Comparison of ENCODE assay signal across 21 cellular contexts in the genomic region with DNA sequence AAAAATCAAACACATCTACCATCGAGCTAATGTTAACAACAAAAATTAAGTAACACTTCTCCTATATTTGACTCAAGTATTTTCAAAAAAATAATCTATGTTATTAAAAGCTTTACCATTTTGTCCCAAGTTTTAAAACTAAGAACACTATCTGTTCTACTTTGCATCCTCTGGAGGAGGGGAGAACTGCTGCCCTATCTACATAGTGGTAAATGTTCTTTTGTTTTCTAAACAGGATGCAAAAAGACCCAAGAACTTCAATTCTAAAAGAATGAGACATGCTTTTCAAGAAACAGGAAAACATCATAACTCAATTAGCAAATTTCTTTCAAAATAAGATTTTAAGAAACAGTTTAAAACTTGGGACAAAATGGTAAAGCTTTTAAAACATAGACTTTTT. TPM values are rescaled to one million over a fixed set of nuclear protein-coding genes. Genes with fewer than 3 reads are reported as not detected.
DNase-seq lines count a peak whose midpoint lies in the region; ATAC-seq, FAIRE-seq and TF ChIP-seq lines count a peak whose summit lies in the region.
"Had no signal": no experiment of that assay in that cellular context is flagged by ENCODE, and none has a peak within 500 bp of the region (broad histone marks: within the 10 kb centered on the region; RNA-seq: fewer than 3 reads in every experiment).

No MANE protein-coding gene starts in this region.

- H3K79me2 ChIP-seq in OCI-LY7 (ENCODE audit: insufficient read depth, low read depth, low read length), result no peaks in the 10 kb centered on the region

- WGBS in esophagus muscularis mucosa, result 65% methylated on average over 1 of the region's 1 CpG
- 93 to 94% methylated on average over 1 of the region's 1 CpG for WGBS in pancreas, 2 donors

- ATAC-seq in pancreas (no peak), HG02610 (IDR thresholded peaks at IDR 0.05; ENCODE audit: unreplicated experiment) (no peak)
- ATAC-seq: CD8-positive, alpha-beta T cell had no signal

- H3K36me3 ChIP-seq in OCI-LY7 (ENCODE audit: insufficient read depth, low read length) (no peaks in the 10 kb centered on the region), esophagus muscularis mucosa (no peaks in the 10 kb centered on the region), pancreas (no peaks in the 10 kb centered on the region)
- H3K36me3 ChIP-seq: HAP-1 had no signal

- CTCF ChIA-PET in OCI-LY7 (lab: Charles Lee; ENCODE audit: unreplicated experiment), result interaction anchor here (0.6 kb wide), 1 partner anchor 855 kb away, joined by 3 read pairs; no protein-coding TSS in a partner anchor

- H3K27me3 ChIP-seq in esophagus muscularis mucosa (no peaks in the 10 kb centered on the region), pancreas (no peaks in the 10 kb centered on the region)

- peak; percentile 29 for FAIRE-seq in pancreas (lab: Jason Lieb, UNC)
- FAIRE-seq: A204.1, D721Med, G401.6, GM12892, H1, HTR-8/SVneo had no signal

- no peak for TF ChIP-seq POLR2A in esophagus muscularis mucosa (IDR thresholded peaks at IDR 0.05; ENCODE audit: low read depth)

- TF ChIP-seq CTCF in OCI-LY7 (conservative IDR thresholded peaks at IDR 0.05; ENCODE audit: low read length) (no peak), esophagus muscularis mucosa (IDR thresholded peaks at IDR 0.05) (no peak), pancreas (IDR thresholded peaks at IDR 0.05) (no peak)

- no peak for TF ChIP-seq EP300 in esophagus muscularis mucosa (IDR thresholded peaks at IDR 0.05)

- H3K4me1 ChIP-seq in OCI-LY7 (ENCODE audit: insufficient read depth, low read length, poor library complexity, severe bottlenecking) (no peaks in the 10 kb centered on the region), esophagus muscularis mucosa (peaks cover 0 to 48% (median 37%) of the 10 kb centered on the region in 4 donors), pancreas (no peaks in the 10 kb centered on the region)
- H3K4me1 ChIP-seq: HAP-1 had no signal

- H4K20me1 ChIP-seq in OCI-LY7 (ENCODE audit: insufficient read depth, low read length), result no peaks in the 10 kb centered on the region

- POLR2A ChIA-PET in OCI-LY7 (lab: Charles Lee), result interaction anchor here (0.6 to 1.7 kb wide), 8 partner anchors 11 to 1521 kb away, joined by 3 to 9 read pairs (median 4); a partner anchor contains a TSS

- H3K9me3 ChIP-seq in OCI-LY7 (ENCODE audit: low read length) (no peaks in the 10 kb centered on the region), esophagus muscularis mucosa (no peaks in the 10 kb centered on the region), pancreas (no peaks in the 10 kb centered on the region)
- H3K9me3 ChIP-seq: HAP-1 had no signal

- no peak overlapping the region for H3K27ac ChIP-seq in OCI-LY7 (ENCODE audit: low read depth, low read length, poor library complexity, severe bottlenecking)
- peak overlapping the region in 3 of 4 donors; percentile 80 to 84 (median 81) for H3K27ac ChIP-seq in esophagus muscularis mucosa (replicated peaks in 1 of 4)
- no peak overlapping the region for H3K27ac ChIP-seq in pancreas

- no peak for DNase-seq in OCI-LY7 (ENCODE audit: low spot score)
- DNase-seq in esophagus muscularis mucosa (ENCODE audit: extremely low spot score), result no peak
- no peak for DNase-seq in pancreas
- DNase-seq in NCI-H2081 (lab: John Stamatoyannopoulos, UW), result no peak
- no peak for DNase-seq in globus pallidus (ENCODE audit: low spot score)
- no peak for DNase-seq in islet precursor cell
- DNase-seq: CD8-positive, alpha-beta T cell; COR-L47; DMS153; DMS79 treated with DMSO at 0.1 percent for 48 hours; EL had no signal

- BruUV-seq in OCI-LY7 (replicated peaks; lab: Mats Ljungman, UMichigan), result no TSS peak

- H3K4me3 ChIP-seq in OCI-LY7 (ENCODE audit: low read depth, low read length, poor library complexity, severe bottlenecking) (no peak overlapping the region), esophagus muscularis mucosa (no peak overlapping the region), pancreas (no peak overlapping the region)
- H3K4me3 ChIP-seq: HAP-1 had no signal

- H2AFZ ChIP-seq in OCI-LY7 (ENCODE audit: low read length), result no peak overlapping the region

- H3K9me2 ChIP-seq in OCI-LY7 (ENCODE audit: insufficient read depth, low read length), result no peaks in the 10 kb centered on the region

- H3K4me2 ChIP-seq in OCI-LY7 (ENCODE audit: low read length), result peak overlapping the region; percentile 29; the same call in 1 of the 2 replicates

- intact Hi-C loops in OCI-LY7 (cut with micrococcal nuclease; ENCODE audit: unreplicated experiment) (no loop called here), esophagus muscularis mucosa (cut with DNase I) (no loop called here), pancreas (cut with DNase I) (no loop called here)

RNA-seq across cellular contexts. Expression of a gene that starts 14.8 kb away (rescaled TPM):
- not detected in 2 replicates for total RNA-seq in OCI-LY7 (2014; rRNA removed; shearing (Covaris generic))
- total RNA-seq in OCI-LY7 (2022) (not detected in 2 replicates), esophagus muscularis mucosa (10 to 100 TPM in 2 of 4 donors, 1 to 10 TPM in 2; 4.5 to 13.1 (median 10.4) TPM), pancreas (1 to 10 TPM in 1 of 6 donors, under 1 TPM in 1, not detected in 4; 0.23 to 1.1 TPM)
- polyA plus RNA-seq in pancreas, result under 1 TPM in 1 of 2 donors, not detected in 1; 0.34 TPM
- total RNA-seq: CD8-positive, alpha-beta T cell; H1 had no signal
- polyA plus RNA-seq: BJ, CD14-positive monocyte, H1 had no signal

RNA-seq across cellular contexts. Expression of a gene that starts 44.3 kb away (rescaled TPM):
- 22.9 and 25.7 TPM in 2 replicates for total RNA-seq in OCI-LY7 (2014; rRNA removed; shearing (Covaris generic))
- 41.4 and 57.2 TPM in 2 replicates for total RNA-seq in OCI-LY7 (2022)
- 10 to 100 TPM; 60.1 to 67.3 (median 63.6) TPM for total RNA-seq in esophagus muscularis mucosa
- 10 to 100 TPM in 5 of 6 donors, 1 to 10 TPM in 1; 9.4 to 15.3 (median 11.1) TPM for total RNA-seq in pancreas
- 1 to 10 TPM; 3.5 to 5.4 TPM for polyA plus RNA-seq in pancreas

Comparison
In these comparisons a context has a peak if more than half of its experiments do, and no peak if none do; other contexts are left out.
1. H3K27ac ChIP-seq: peak in esophagus muscularis mucosa (3 of 4); none in OCI-LY7 (single experiment) and pancreas (0 of 4).